13 cellular contexts compared by ENCODE assay signal in genomic region chr7:66157060-66157459, GRCh38.
"Had no signal": no experiment of that assay in that cellular context is flagged by ENCODE, and none has a peak within 500 bp of the region (broad histone marks: within the 10 kb centered on the region; RNA-seq: fewer than 3 reads in every experiment).

No MANE protein-coding gene starts in this region.

- H3K27me3 Mint-ChIP-seq: activated CD8-positive, alpha-beta memory T cell treated with anti-CD3 and anti-CD28 coated beads, Interleukin-2, amount 10 ng/mL, durations not matched to agents 7 days and 5 days; activated naive CD4-positive, alpha-beta T cell treated with anti-CD3 and anti-CD28 coated beads, Interleukin-2, amount 50 U/mL, for 24 hours had no signal

- DNase-seq: activated CD4-positive, alpha-beta T cell treated with anti-CD3 and anti-CD28 coated beads, Interleukin-2, amount 50 U/mL, for 48 hours; activated CD8-positive, alpha-beta memory T cell treated with anti-CD3 and anti-CD28 coated beads, Interleukin-2, amount 10 ng/mL, durations not matched to agents 7 days and 5 days; activated effector memory CD4-positive, alpha-beta T cell treated with Interleukin-2 at 50 U/mL for 16 hours; activated T-cell treated with anti-CD3 and anti-CD28 coated beads, Interleukin-2, amount 50 U/mL, for 4 hours; adrenal gland; nephron progenitor cell; stimulated activated CD4-positive, alpha-beta T cell treated with anti-CD3 and anti-CD28 coated beads, Interleukin-1b, Interleukin-23, amount 100 ng/mL, for 48 hours; WERI-Rb-1 had no signal

- H3K4me3 Mint-ChIP-seq: activated CD8-positive, alpha-beta memory T cell treated with anti-CD3 and anti-CD28 coated beads, Interleukin-2, amount 10 ng/mL, durations not matched to agents 7 days and 5 days; activated naive CD4-positive, alpha-beta T cell treated with anti-CD3 and anti-CD28 coated beads, Interleukin-2, amount 50 U/mL, for 24 hours; activated T-cell treated with anti-CD3 and anti-CD28 coated beads, Interleukin-2, amount 50 U/mL, for 4 hours; mesothelial cell of epicardium; nephron progenitor cell; T-helper 2 cell treated with Interferon-gamma antibody and Interleukin-4, amounts not matched to agents 5 μg/mL and 100 μg/mL, for 36 hours had no signal

- H3K4me3 ChIP-seq: adrenal gland, lung, thoracic aorta had no signal

- H3K9me3 Mint-ChIP-seq: activated naive CD4-positive, alpha-beta T cell treated with anti-CD3 and anti-CD28 coated beads, Interleukin-2, amount 50 U/mL, for 24 hours; T-helper 2 cell treated with Interferon-gamma antibody and Interleukin-4, amounts not matched to agents 5 μg/mL and 100 μg/mL, for 36 hours had no signal

- ATAC-seq: activated CD8-positive, alpha-beta memory T cell treated with anti-CD3 and anti-CD28 coated beads, Interleukin-2, amount 10 ng/mL, durations not matched to agents 7 days and 5 days; activated T-cell treated with anti-CD3 and anti-CD28 coated beads, Interleukin-2, amount 50 U/mL, for 4 hours had no signal

- H3K27ac Mint-ChIP-seq: activated CD8-positive, alpha-beta memory T cell treated with anti-CD3 and anti-CD28 coated beads, Interleukin-2, amount 10 ng/mL, durations not matched to agents 7 days and 5 days; activated naive CD4-positive, alpha-beta T cell treated with anti-CD3 and anti-CD28 coated beads, Interleukin-2, amount 50 U/mL, for 24 hours; mesothelial cell of epicardium; nephron progenitor cell; T-helper 2 cell treated with Interferon-gamma antibody and Interleukin-4, amounts not matched to agents 5 μg/mL and 100 μg/mL, for 36 hours had no signal

- H3K4me1 Mint-ChIP-seq: activated CD8-positive, alpha-beta memory T cell treated with anti-CD3 and anti-CD28 coated beads, Interleukin-2, amount 10 ng/mL, durations not matched to agents 7 days and 5 days; activated naive CD4-positive, alpha-beta T cell treated with anti-CD3 and anti-CD28 coated beads, Interleukin-2, amount 50 U/mL, for 24 hours had no signal
